Comparison of ENCODE assay signal across 8 cellular contexts in genomic region chr18:58221060-58221725, GRCh38.
DNase-seq lines count a peak whose midpoint lies in the region; ATAC-seq and TF ChIP-seq lines count a peak whose summit lies in the region.

No MANE protein-coding gene starts in this region.

- no peaks in the 10 kb centered on the region for H3K9me3 ChIP-seq in BLaER1 treated with 17β-estradiol and CSF1 and Interleukin-3, amounts not matched to agents 10 nM and 100 nM (replicated peaks in 1 of 11)
- H3K9me3 ChIP-seq in colonic mucosa (no peaks in the 10 kb centered on the region), heart left ventricle (no peaks in the 10 kb centered on the region), SJCRH30 (replicated peaks) (no peaks in the 10 kb centered on the region)

- TF ChIP-seq EP300 in Ishikawa (IDR thresholded peaks at IDR 0.05; ENCODE audit: borderline replicate concordance), result no peak

- H3K36me3 ChIP-seq in BLaER1 treated with 17β-estradiol and CSF1 and Interleukin-3, amounts not matched to agents 10 nM and 100 nM, result no peaks in the 10 kb centered on the region
- no peaks in the 10 kb centered on the region for H3K36me3 ChIP-seq in colonic mucosa
- no peaks in the 10 kb centered on the region for H3K36me3 ChIP-seq in heart left ventricle
- no peaks in the 10 kb centered on the region for H3K36me3 ChIP-seq in SJCRH30

- intact Hi-C loops in colonic mucosa (cut with DNase I), result no loop called here
- intact Hi-C loops in heart left ventricle (cut with DNase I), result no loop called here

- H3K27ac Mint-ChIP-seq in memory B cell, result no peak overlapping the region

- H3K4me2 ChIP-seq in BLaER1 treated with 17β-estradiol and CSF1 and Interleukin-3, amounts not matched to agents 10 nM and 100 nM, result peak overlapping the region in 6 of 11 experiments; percentile 6 to 79 (median 58); a peak in 10 of 22 replicates

- H3K4me1 Mint-ChIP-seq in memory B cell, result peaks cover 39% of the 10 kb centered on the region
- peaks cover 10% of the 10 kb centered on the region for H3K4me1 Mint-ChIP-seq in activated T-cell treated with anti-CD3 and anti-CD28 coated beads, Interleukin-2, amount 50 U/mL, for 4 hours (ENCODE audit: low read depth)

- no peaks in the 10 kb centered on the region for H3K27me3 Mint-ChIP-seq in memory B cell
- H3K27me3 Mint-ChIP-seq in activated T-cell treated with anti-CD3 and anti-CD28 coated beads, Interleukin-2, amount 50 U/mL, for 4 hours (ENCODE audit: low read depth), result peaks cover 1% of the 10 kb centered on the region

- H4K20me1 ChIP-seq in BLaER1 treated with 17β-estradiol and CSF1 and Interleukin-3, amounts not matched to agents 10 nM and 100 nM, result peaks cover 0 to 13% (median 0%) of the 10 kb centered on the region in 11 experiments; a peak in 3 of 22 replicates

- 85 to 92% (median 88%) methylated on average over 12 of the region's 12 CpGs for WGBS in heart left ventricle, 4 donors

- peaks cover 36 to 98% (median 67%) of the 10 kb centered on the region in 10 experiments for H3K4me1 ChIP-seq in BLaER1 treated with 17β-estradiol and CSF1 and Interleukin-3, amounts not matched to agents 10 nM and 100 nM
- H3K4me1 ChIP-seq in colonic mucosa (peaks cover 8% of the 10 kb centered on the region), heart left ventricle (peaks cover 0 to 43% (median 21%) of the 10 kb centered on the region in 12 donors), SJCRH30 (no peaks in the 10 kb centered on the region)

- H3K9me3 Mint-ChIP-seq in memory B cell, result no peaks in the 10 kb centered on the region
- H3K9me3 Mint-ChIP-seq in activated T-cell treated with anti-CD3 and anti-CD28 coated beads, Interleukin-2, amount 50 U/mL, for 4 hours, result no peaks in the 10 kb centered on the region

- H3K27ac ChIP-seq in BLaER1 treated with 17β-estradiol and CSF1 and Interleukin-3, amounts not matched to agents 10 nM and 100 nM, result peak overlapping the region in 2 of 11 experiments; percentile 22 to 71; a peak in 1 of 22 replicates
- peak overlapping the region; percentile 76 for H3K27ac ChIP-seq in colonic mucosa
- no peak overlapping the region for H3K27ac ChIP-seq in heart left ventricle
- no peak overlapping the region for H3K27ac ChIP-seq in SJCRH30

- DNase-seq in colonic mucosa (peak; percentile 85), memory B cell (ENCODE audit: low spot score in 2 of 2) (no peak), NCI-H1092 treated with DMSO at 0.1 percent for 48 hours (lab: John Stamatoyannopoulos, UW) (no peak), heart left ventricle (no peak), SJCRH30 (no peak)
- no peak for DNase-seq in activated T-cell treated with anti-CD3 and anti-CD28 coated beads, Interleukin-2, amount 50 U/mL, for 4 hours

- TF ChIP-seq CTCF in colonic mucosa (IDR thresholded peaks at IDR 0.05) (no peak), heart left ventricle (IDR thresholded peaks at IDR 0.05) (no peak)

- no peak overlapping the region for H3K4me3 ChIP-seq in BLaER1 treated with 17β-estradiol and CSF1 and Interleukin-3, amounts not matched to agents 10 nM and 100 nM
- H3K4me3 ChIP-seq in colonic mucosa, result peak overlapping the region; percentile 19
- no peak overlapping the region for H3K4me3 ChIP-seq in heart left ventricle
- no peak overlapping the region for H3K4me3 ChIP-seq in SJCRH30

- peaks cover 0 to 12% (median 0%) of the 10 kb centered on the region in 11 experiments; a peak in 2 of 22 replicates for H3K27me3 ChIP-seq in BLaER1 treated with 17β-estradiol and CSF1 and Interleukin-3, amounts not matched to agents 10 nM and 100 nM
- H3K27me3 ChIP-seq in colonic mucosa (no peaks in the 10 kb centered on the region), heart left ventricle (no peaks in the 10 kb centered on the region), SJCRH30 (no peaks in the 10 kb centered on the region)

- H3K9ac ChIP-seq in BLaER1 treated with 17β-estradiol and CSF1 and Interleukin-3, amounts not matched to agents 10 nM and 100 nM, result no peak overlapping the region
- H3K9ac ChIP-seq in colonic mucosa (ENCODE audit: low read depth in 2 of 2, low read length in 2 of 2), result peak overlapping the region; percentile 57 to 83

- peak; percentile 41 for ATAC-seq in memory B cell (ENCODE audit: low read depth)
- no peak for ATAC-seq in heart left ventricle
- ATAC-seq in activated T-cell treated with anti-CD3 and anti-CD28 coated beads, Interleukin-2, amount 50 U/mL, for 4 hours, result no peak

- peak overlapping the region; percentile 57 for H3K4me3 Mint-ChIP-seq in memory B cell
- no peak overlapping the region for H3K4me3 Mint-ChIP-seq in activated T-cell treated with anti-CD3 and anti-CD28 coated beads, Interleukin-2, amount 50 U/mL, for 4 hours

- no peak for TF ChIP-seq POLR2A in heart left ventricle (IDR thresholded peaks at IDR 0.05)

- no peaks in the 10 kb centered on the region for H3K36me3 Mint-ChIP-seq in memory B cell
- no peaks in the 10 kb centered on the region for H3K36me3 Mint-ChIP-seq in activated T-cell treated with anti-CD3 and anti-CD28 coated beads, Interleukin-2, amount 50 U/mL, for 4 hours (ENCODE audit: insufficient read depth)

- no peak for TF ChIP-seq RAD21 in Ishikawa (IDR thresholded peaks at IDR 0.05; ENCODE audit: low read depth)

TF ChIP-seq in Ishikawa, 13 proteins besides CTCF, POLR2A, EP300 and RAD21:
- TF ChIP-seq ZBTB7A (IDR thresholded peaks at IDR 0.05; ENCODE audit: low read depth), result no peak
- TF ChIP-seq TEAD4 (IDR thresholded peaks at IDR 0.05), result peak; percentile 45; the same call in 1 of the 2 replicates
- TF ChIP-seq CEBPB (IDR thresholded peaks at IDR 0.05), result 0 out of 2 replicates have a peak, but pooled peaks have one; percentile 1
- no peak for TF ChIP-seq TAF1 (IDR thresholded peaks at IDR 0.05; ENCODE audit: low read depth)

Comparison
In these comparisons a context has a peak if more than half of its experiments do, and no peak if none do; other contexts are left out.
1. H3K9ac ChIP-seq: peak in colonic mucosa (2 of 2); none in BLaER1 treated with 17β-estradiol and CSF1 and Interleukin-3, amounts not matched to agents 10 nM and 100 nM (0 of 11).